ENCODE assay signal across 20 cellular contexts in the genomic region with DNA sequence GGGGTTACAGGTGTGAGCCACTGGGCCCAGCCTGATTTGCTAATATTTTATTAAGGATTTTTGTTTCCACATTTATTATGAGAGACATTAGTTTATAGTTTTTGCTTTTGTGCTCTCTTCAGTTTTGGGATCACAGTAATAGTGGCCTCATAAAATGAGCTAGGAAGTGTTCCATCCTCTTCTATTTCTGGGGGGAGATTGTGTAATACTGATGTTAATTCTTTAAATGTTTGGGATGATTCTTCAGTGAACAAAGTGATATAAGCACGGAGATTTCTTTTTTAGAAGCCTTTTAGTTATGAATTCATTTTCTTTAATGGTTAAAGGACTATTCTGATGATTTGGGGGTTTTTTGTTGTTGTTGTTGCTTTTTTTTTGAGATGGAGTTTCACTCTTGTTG.
"Had no signal": no experiment of that assay in that cellular context is flagged by ENCODE, and none has a peak within 500 bp of the region (broad histone marks: within the 10 kb centered on the region; RNA-seq: fewer than 3 reads in every experiment).

No MANE protein-coding gene starts in this region.

- ATAC-seq: esophagus mucosa; left lung; mucosa of descending colon; right lobe of liver; stimulated activated effector memory CD8-positive, alpha-beta T cell treated with anti-CD3 and anti-CD28 coated beads, Interleukin-12 subunit alpha, Interleukin-12 subunit beta, amount 100 ng/mL, for 72 hours; WTC11 had no signal

- DNase-seq: activated CD4-positive, alpha-beta memory T cell treated with anti-CD3 and anti-CD28 coated beads, Interleukin-2, amount 10 ng/mL, durations not matched to agents 7 days and 5 days; activated CD4-positive, alpha-beta T cell treated with anti-CD3 and anti-CD28 coated beads for 1 hour; activated CD4-positive, alpha-beta T cell treated with anti-CD3 and anti-CD28 coated beads, Interleukin-2, amount 10 ng/mL, durations not matched to agents 7 days and 5 days; activated CD8-positive, alpha-beta memory T cell treated with anti-CD3 and anti-CD28 coated beads, Interleukin-2, amount 50 U/mL, for 48 hours; activated gamma-delta T cell; activated naive CD4-positive, alpha-beta T cell treated with anti-CD3 and anti-CD28 coated beads, Interleukin-2, amount 10 ng/mL, durations not matched to agents 7 days and 5 days; activated naive CD8-positive, alpha-beta T cell treated with anti-CD3 and anti-CD28 coated beads, Interleukin-2, amount 10 ng/mL, durations not matched to agents 7 days and 5 days; activated T-cell treated with anti-CD3 and anti-CD28 coated beads, Interleukin-2, amount 50 U/mL, for 24 hours; amniotic stem cell; caudate nucleus; left lung; mucosa of descending colon; right lobe of liver; stimulated activated CD4-positive, alpha-beta T cell treated with anti-CD3 and anti-CD28 coated beads, Interleukin-12 subunit alpha, Interleukin-12 subunit beta, amount 100 ng/mL, for 4 hours; stimulated activated CD4-positive, alpha-beta T cell treated with anti-CD3 and anti-CD28 coated beads, Interleukin-4, amount 100 ng/mL, for 1 hour; T-helper 9 cell; trophoblast cell had no signal
